Comparison of ENCODE assay signal across 8 cellular contexts in genomic region chr2:70190413-70191243, GRCh38. TPM values are rescaled to one million over a fixed set of nuclear protein-coding genes. Genes with fewer than 3 reads are reported as not detected.
DNase-seq lines count a peak whose midpoint lies in the region; ATAC-seq and TF ChIP-seq lines count a peak whose summit lies in the region.

C2orf42 (minus strand) TSS chr2:70191019; CDS start chr2:70181985, 9,034 bp downstream.

- H3K4me1 ChIP-seq in CD4-positive, CD25-positive, alpha-beta regulatory T cell (ENCODE audit: control insufficient read depth, insufficient read depth, low read length, poor library complexity, severe bottlenecking) = peaks cover 11% of the 10 kb centered on the region
- H3K4me1 ChIP-seq in liver (ENCODE audit: control insufficient read depth in 4 of 4, insufficient read depth in 4 of 4, low read length in 3 of 4) = peaks cover 0 to 3% (median 3%) of the 10 kb centered on the region in 4 donors

- peak within 1 kb of the TSS; percentile 84 to 100 for H3K9ac ChIP-seq in liver (ENCODE audit: low read depth in 1 of 2, low read length in 2 of 2)

- H3K27ac Mint-ChIP-seq in CD4-positive, CD25-positive, alpha-beta regulatory T cell = peak within 1 kb of the TSS; percentile 96 to 100 (median 99)

- no peaks in the 10 kb centered on the region for H3K9me3 Mint-ChIP-seq in CD4-positive, CD25-positive, alpha-beta regulatory T cell

- H3K36me3 Mint-ChIP-seq in CD4-positive, CD25-positive, alpha-beta regulatory T cell = peaks cover 3% of the 10 kb centered on the region

- H3K27me3 Mint-ChIP-seq in CD4-positive, CD25-positive, alpha-beta regulatory T cell = peaks cover 5% of the 10 kb centered on the region

- H3K9me3 ChIP-seq in CD4-positive, CD25-positive, alpha-beta regulatory T cell (ENCODE audit: control insufficient read depth in 2 of 2, low read length in 2 of 2) = no peaks in the 10 kb centered on the region
- no peaks in the 10 kb centered on the region for H3K9me3 ChIP-seq in liver (ENCODE audit: control insufficient read depth in 4 of 4, low read length in 3 of 4)

- peak within 1 kb of the TSS; percentile 97 for H3K4me3 ChIP-seq in CD4-positive, CD25-positive, alpha-beta regulatory T cell (ENCODE audit: low read depth, low read length)
- H3K4me3 ChIP-seq in liver (ENCODE audit: low read depth in 1 of 3, low read length in 3 of 3) = peak within 1 kb of the TSS; percentile 67 to 100 (median 97)

- TF ChIP-seq RAD21 in liver (IDR thresholded peaks at IDR 0.05) = peak in 1 of 2 donors; percentile 60

- TF ChIP-seq CTCF in liver (IDR thresholded peaks at IDR 0.05; ENCODE audit: low read depth, low read length, missing input control) = no peak

- no peaks in the 10 kb centered on the region for H3K36me3 ChIP-seq in CD4-positive, CD25-positive, alpha-beta regulatory T cell (ENCODE audit: control insufficient read depth, insufficient read depth, low read length)
- H3K36me3 ChIP-seq in liver (ENCODE audit: control insufficient read depth in 4 of 4, insufficient read depth in 3 of 4, low read depth in 1 of 4, low read length in 3 of 4) = no peaks in the 10 kb centered on the region

- H3K4me3 Mint-ChIP-seq in CD4-positive, CD25-positive, alpha-beta regulatory T cell = peak within 1 kb of the TSS; percentile 91 to 99 (median 95)

- H3K27me3 ChIP-seq in CD4-positive, CD25-positive, alpha-beta regulatory T cell (ENCODE audit: control insufficient read depth, insufficient read depth, low read length) = no peaks in the 10 kb centered on the region
- H3K27me3 ChIP-seq in liver (ENCODE audit: control insufficient read depth in 4 of 4, insufficient read depth in 4 of 4, low read length in 3 of 4) = no peaks in the 10 kb centered on the region

- ATAC-seq in CD4-positive, CD25-positive, alpha-beta regulatory T cell (ENCODE audit: low read depth in 2 of 2) = peak; percentile 87 to 89
- ATAC-seq in GM19397 (IDR thresholded peaks at IDR 0.05; ENCODE audit: unreplicated experiment) (peak; percentile 86), HG03571 (IDR thresholded peaks at IDR 0.05; ENCODE audit: unreplicated experiment) (peak; percentile 81)

- peaks cover 10 to 22% (median 17%) of the 10 kb centered on the region in 4 donors for H3K4me1 Mint-ChIP-seq in CD4-positive, CD25-positive, alpha-beta regulatory T cell

- DNase-seq in CD4-positive, CD25-positive, alpha-beta regulatory T cell = peak; percentile 92 to 99 (median 97)
- DNase-seq in NCI-H82 (lab: John Stamatoyannopoulos, UW) (peak; percentile 99), dermis microvascular lymphatic vessel endothelial cell (ENCODE audit: low read depth in 2 of 2) (peak; percentile 93 to 97)
- DNase-seq in activated CD4-positive, alpha-beta T cell treated with anti-CD3 and anti-CD28 coated beads, Interleukin-2, amount 50 U/mL, for 48 hours = peak; percentile 96 to 98
- peak; percentile 98 for DNase-seq in stimulated activated CD4-positive, alpha-beta T cell treated with anti-CD3 and anti-CD28 coated beads, Interleukin-4, amount 100 ng/mL, for 24 hours

- under 1% methylated on average over 61 of the region's 61 CpGs for WGBS in liver

- peak within 1 kb of the TSS; percentile 96 for H3K27ac ChIP-seq in CD4-positive, CD25-positive, alpha-beta regulatory T cell (ENCODE audit: insufficient read depth, low read length, poor library complexity, severe bottlenecking)
- peak within 1 kb of the TSS; percentile 99 to 100 for H3K27ac ChIP-seq in liver (ENCODE audit: low read depth in 1 of 2, low read length in 2 of 2)

TF ChIP-seq in liver, 16 proteins besides CTCF, POLR2A, EP300 and RAD21:
- peak; percentile 7 for TF ChIP-seq FOXA1 (IDR thresholded peaks at IDR 0.05)
- peak in 1 of 2 donors; percentile 59 for TF ChIP-seq HNF4A (conservative IDR thresholded peaks at IDR 0.05)
- TF ChIP-seq HNF4G (IDR thresholded peaks at IDR 0.05) = peak; percentile 42
- no peak for TF ChIP-seq FOXA2 (IDR thresholded peaks at IDR 0.05)
- peak; percentile 87 for TF ChIP-seq TAF1 (conservative IDR thresholded peaks at IDR 0.05)
- TF ChIP-seq GABPA (IDR thresholded peaks at IDR 0.05 in 1 of 2, conservative IDR thresholded peaks at IDR 0.05 in 1 of 2) = peak; percentile 72 to 89
- TF ChIP-seq MAX (IDR thresholded peaks at IDR 0.05) = no peak
- TF ChIP-seq JUND (IDR thresholded peaks at IDR 0.05) = peak; percentile 23 to 47
- peak; percentile 14 for TF ChIP-seq ZBTB33 (IDR thresholded peaks at IDR 0.05)
- TF ChIP-seq RXRA (IDR thresholded peaks at IDR 0.05) = peak in 1 of 2 donors; percentile 75
- TF ChIP-seq YY1 (IDR thresholded peaks at IDR 0.05) = peak; percentile 89
- TF ChIP-seq SP1 (IDR thresholded peaks at IDR 0.05) = peak; percentile 97
- TF ChIP-seq, protein P1, sequence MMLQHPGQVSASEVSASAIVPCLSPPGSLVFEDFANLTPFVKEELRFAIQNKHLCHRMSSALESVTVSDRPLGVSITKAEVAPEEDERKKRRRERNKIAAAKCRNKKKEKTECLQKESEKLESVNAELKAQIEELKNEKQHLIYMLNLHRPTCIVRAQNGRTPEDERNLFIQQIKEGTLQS (IDR thresholded peaks at IDR 0.05) = no peak
- TF ChIP-seq NR2F2 (IDR thresholded peaks at IDR 0.05) = peak; percentile 33
- TF ChIP-seq EGR1 (IDR thresholded peaks at IDR 0.05; ENCODE audit: low read depth in 2 of 2) = peak; percentile 99 to 100
- TF ChIP-seq, protein P2, sequence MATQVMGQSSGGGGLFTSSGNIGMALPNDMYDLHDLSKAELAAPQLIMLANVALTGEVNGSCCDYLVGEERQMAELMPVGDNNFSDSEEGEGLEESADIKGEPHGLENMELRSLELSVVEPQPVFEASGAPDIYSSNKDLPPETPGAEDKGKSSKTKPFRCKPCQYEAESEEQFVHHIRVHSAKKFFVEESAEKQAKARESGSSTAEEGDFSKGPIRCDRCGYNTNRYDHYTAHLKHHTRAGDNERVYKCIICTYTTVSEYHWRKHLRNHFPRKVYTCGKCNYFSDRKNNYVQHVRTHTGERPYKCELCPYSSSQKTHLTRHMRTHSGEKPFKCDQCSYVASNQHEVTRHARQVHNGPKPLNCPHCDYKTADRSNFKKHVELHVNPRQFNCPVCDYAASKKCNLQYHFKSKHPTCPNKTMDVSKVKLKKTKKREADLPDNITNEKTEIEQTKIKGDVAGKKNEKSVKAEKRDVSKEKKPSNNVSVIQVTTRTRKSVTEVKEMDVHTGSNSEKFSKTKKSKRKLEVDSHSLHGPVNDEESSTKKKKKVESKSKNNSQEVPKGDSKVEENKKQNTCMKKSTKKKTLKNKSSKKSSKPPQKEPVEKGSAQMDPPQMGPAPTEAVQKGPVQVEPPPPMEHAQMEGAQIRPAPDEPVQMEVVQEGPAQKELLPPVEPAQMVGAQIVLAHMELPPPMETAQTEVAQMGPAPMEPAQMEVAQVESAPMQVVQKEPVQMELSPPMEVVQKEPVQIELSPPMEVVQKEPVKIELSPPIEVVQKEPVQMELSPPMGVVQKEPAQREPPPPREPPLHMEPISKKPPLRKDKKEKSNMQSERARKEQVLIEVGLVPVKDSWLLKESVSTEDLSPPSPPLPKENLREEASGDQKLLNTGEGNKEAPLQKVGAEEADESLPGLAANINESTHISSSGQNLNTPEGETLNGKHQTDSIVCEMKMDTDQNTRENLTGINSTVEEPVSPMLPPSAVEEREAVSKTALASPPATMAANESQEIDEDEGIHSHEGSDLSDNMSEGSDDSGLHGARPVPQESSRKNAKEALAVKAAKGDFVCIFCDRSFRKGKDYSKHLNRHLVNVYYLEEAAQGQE (IDR thresholded peaks at IDR 0.05) = peak; percentile 79

RNA-seq across cellular contexts. Expression of gene C2orf42, which starts in this region (rescaled TPM):
- total RNA-seq in CD4-positive, CD25-positive, alpha-beta regulatory T cell = 21.0 TPM
- 10 to 100 TPM; 21.9 to 38.4 (median 30.7) TPM for polyA plus RNA-seq in CD4-positive, CD25-positive, alpha-beta regulatory T cell
- total RNA-seq in dermis microvascular lymphatic vessel endothelial cell (9.9 and 13.7 TPM in 2 replicates), liver (10 to 100 TPM; 18.5 to 20.6 TPM)
- polyA plus RNA-seq in liver = 1 to 10 TPM; 8.1 to 8.8 TPM

Comparison
In these comparisons a context has a peak if more than half of its experiments do, and no peak if none do; other contexts are left out.
1. Peak in every context shown above with its lines: DNase-seq, ATAC-seq, H3K4me3 ChIP-seq and H3K27ac ChIP-seq.